8 cellular contexts compared by ENCODE assay signal in genomic region chr7:39624935-39625694, GRCh38. TPM values are rescaled to one million over a fixed set of nuclear protein-coding genes. Genes with fewer than 3 reads are reported as not detected.
DNase-seq lines count a peak whose midpoint lies in the region; ATAC-seq, FAIRE-seq and TF ChIP-seq lines count a peak whose summit lies in the region.

No MANE protein-coding gene starts in this region.

- H3K27ac ChIP-seq in AG04450 (ENCODE audit: low read depth, low read length): no peak overlapping the region
- H3K27ac ChIP-seq in HCT116 (ENCODE audit: low read depth, low read length): no peak overlapping the region
- no peak overlapping the region for H3K27ac ChIP-seq in ascending aorta
- H3K27ac ChIP-seq in HepG2 (ENCODE audit: extremely low read length, insufficient read depth, low read length): peak overlapping the region; percentile 36

- H3K36me3 ChIP-seq in HCT116 (ENCODE audit: control insufficient read depth in 1 of 2, insufficient read depth in 2 of 2, low read length in 2 of 2) (no peaks in the 10 kb centered on the region), ascending aorta (no peaks in the 10 kb centered on the region), HepG2 (replicated peaks in 1 of 2; ENCODE audit: control insufficient read depth in 1 of 2, insufficient read depth in 2 of 2, low read length in 2 of 2) (0 out of 5 replicates have a peak, but pooled peaks cover 0 to 2% of the 10 kb centered on the region in 2 experiments)

- no peak for ATAC-seq in HCT116
- ATAC-seq in HepG2: no peak
- ATAC-seq in left colon: no peak

- H3K9me3 ChIP-seq in AG04450 (ENCODE audit: control insufficient read depth, insufficient read depth, low read length) (no peaks in the 10 kb centered on the region; the same call in 1 of the 2 replicates), HCT116 (ENCODE audit: control insufficient read depth in 1 of 2, insufficient read depth in 1 of 2, low read depth in 1 of 2, low read length in 2 of 2) (no peaks in the 10 kb centered on the region), ascending aorta (no peaks in the 10 kb centered on the region), HepG2 (ENCODE audit: low read length) (no peaks in the 10 kb centered on the region)

- RAD21 ChIA-PET in HCT116 (lab: Charles Lee; ENCODE audit: low non-redundant PET in 1 of 2, low total read pairs in 2 of 2, uncharacterized antibody in 2 of 2, unreplicated experiment in 2 of 2): no interaction called here

- no peak for TF ChIP-seq CTCF in AG04450 (IDR thresholded peaks at IDR 0.05; ENCODE audit: low read depth, low read length)
- TF ChIP-seq CTCF in HCT116 (IDR thresholded peaks at IDR 0.05 in 2 of 3, conservative IDR thresholded peaks at IDR 0.05 in 1 of 3; ENCODE audit: borderline replicate concordance in 1 of 3, insufficient read depth in 1 of 3, low read depth in 2 of 3, low read length in 2 of 3): no peak
- TF ChIP-seq CTCF in ascending aorta (IDR thresholded peaks at IDR 0.05): no peak
- TF ChIP-seq CTCF in HepG2 (CRISPR knock-in tag; IDR thresholded peaks at IDR 0.05): no peak

- BruUV-seq in HCT116 (replicated peaks; lab: Mats Ljungman, UMichigan): no TSS peak
- no TSS peak for BruUV-seq in HepG2 (replicated peaks; lab: Mats Ljungman, UMichigan)

- POLR2A ChIA-PET in AG04450 (lab: Yijun Ruan, JAX): interaction anchor here (0.6 kb wide), 1 partner anchor 360 kb away, joined by 3 read pairs; no protein-coding TSS in a partner anchor
- POLR2A ChIA-PET in HCT116 (lab: Charles Lee): no interaction called here
- POLR2A ChIA-PET in HepG2 (lab: Yijun Ruan, JAX): interaction anchor here (0.8 to 1.3 kb wide), 3 partner anchors 12 to 294 kb away, joined by 3 read pairs; no protein-coding TSS in a partner anchor

- CTCF ChIA-PET in AG04450 (lab: Charles Lee): interaction anchor here (0.8 to 3.6 kb wide), 5 partner anchors 40 to 122 kb away, joined by 3 to 24 read pairs (median 5); no protein-coding TSS in a partner anchor
- CTCF ChIA-PET in HCT116 (lab: Charles Lee): no interaction called here
- CTCF ChIA-PET in HepG2 (lab: Yijun Ruan, JAX; ENCODE audit: low intra/inter-chr PET ratio, low total read pairs): no interaction called here

- no peak overlapping the region for H2AFZ ChIP-seq in HCT116 (ENCODE audit: low read depth, low read length, poor library complexity, severe bottlenecking)
- no peak overlapping the region for H2AFZ ChIP-seq in HepG2 (ENCODE audit: low read length)

- DNase-seq in AG04450 (ENCODE audit: low read depth, low spot score) (no peak), HCT116 (ENCODE audit: low read depth, low spot score) (no peak), ascending aorta (ENCODE audit: low spot score in 2 of 2) (no peak), HepG2 (ENCODE audit: low spot score) (peak; percentile 24), NCI-H2029 treated with DMSO at 0.1 percent for 48 hours (lab: John Stamatoyannopoulos, UW) (no peak), left colon (no peak), anterior cingulate cortex (lab: John Stamatoyannopoulos, UW) (no peak)
- no peak for DNase-seq in stimulated activated CD4-positive, alpha-beta T cell treated with anti-CD3 and anti-CD28 coated beads, Interleukin-2, amount 100 ng/mL, for 48 hours

- H3K4me1 ChIP-seq in HCT116 (ENCODE audit: control insufficient read depth in 1 of 2, insufficient read depth in 2 of 2, low read length in 2 of 2) (peaks cover 11 to 19% of the 10 kb centered on the region in 2 experiments), ascending aorta (peaks cover 9 to 11% of the 10 kb centered on the region in 2 donors), HepG2 (ENCODE audit: insufficient read depth, low read length) (peaks cover 51% of the 10 kb centered on the region)

- in situ Hi-C loops in HepG2 (cut with HindIII; ENCODE audit: extremely low pct_ligation_motif_present, low pct_unique_long_range_greater_than_20kb): no loop called here

- 26% methylated on average over 5 of the region's 5 CpGs for WGBS in HepG2 (ENCODE audit: low lambda C conversion rate)

- no peaks in the 10 kb centered on the region for H4K20me1 ChIP-seq in HCT116 (ENCODE audit: insufficient read depth)
- H4K20me1 ChIP-seq in HepG2 (ENCODE audit: insufficient read depth, low read length): peaks cover 9% of the 10 kb centered on the region; the same call in 1 of the 2 replicates

- TF ChIP-seq POLR2A in HCT116 (IDR thresholded peaks at IDR 0.05; ENCODE audit: borderline replicate concordance, extremely low read depth, insufficient read depth, insufficient read length) (no peak), HepG2 (IDR thresholded peaks at IDR 0.05; ENCODE audit: insufficient read depth in 1 of 2, low read depth in 2 of 2, low read length in 2 of 2) (no peak)

- H3K79me2 ChIP-seq in HCT116 (ENCODE audit: insufficient read depth, low read length) (peaks cover 73% of the 10 kb centered on the region), HepG2 (ENCODE audit: insufficient read depth, low read length) (peaks cover 61% of the 10 kb centered on the region)

- TF ChIP-seq RAD21 in HCT116 (IDR thresholded peaks at IDR 0.05; ENCODE audit: low read depth) (no peak), HepG2 (CRISPR knock-in tag; IDR thresholded peaks at IDR 0.05) (no peak)

- H3K9ac ChIP-seq in HCT116 (ENCODE audit: low read length): peak overlapping the region; percentile 84
- peak overlapping the region; percentile 93; the same call in 1 of the 2 replicates for H3K9ac ChIP-seq in HepG2 (ENCODE audit: insufficient read depth, low read depth, low read length)

- FAIRE-seq in HepG2 (lab: Jason Lieb, UNC): no peak

- H3K9me2 ChIP-seq in HCT116 (ENCODE audit: insufficient read depth): no peaks in the 10 kb centered on the region

- TF ChIP-seq EP300 in HepG2 (IDR thresholded peaks at IDR 0.05; ENCODE audit: low read depth in 2 of 2, low read length in 2 of 2): no peak
- TF ChIP-seq EP300 in HepG2 (CRISPR knock-in tag; IDR thresholded peaks at IDR 0.05; ENCODE audit: borderline replicate concordance): no peak

- H3K4me3 ChIP-seq in AG04450 (ENCODE audit: low read depth, low read length) (peak overlapping the region; percentile 76), HCT116 (replicated peaks in 1 of 2; ENCODE audit: low read depth in 1 of 2, low read length in 2 of 2) (peak overlapping the region in 1 of 2 experiments; percentile 84; a peak in 3 of 4 replicates), ascending aorta (peak overlapping the region; percentile 93 to 97), HepG2 (replicated peaks in 1 of 3; ENCODE audit: insufficient read depth in 1 of 3, low read depth in 2 of 3, low read length in 3 of 3) (peak overlapping the region; percentile 79 to 87 (median 86))

- H3K4me2 ChIP-seq in HCT116 (ENCODE audit: low read length) (peak overlapping the region; percentile 82), HepG2 (ENCODE audit: low read depth, low read length) (peak overlapping the region; percentile 82)

- H3K27me3 ChIP-seq in AG04450 (ENCODE audit: control insufficient read depth, insufficient read depth, low read length): no peaks in the 10 kb centered on the region
- H3K27me3 ChIP-seq in HCT116 (ENCODE audit: insufficient read depth, low read length): no peaks in the 10 kb centered on the region
- H3K27me3 ChIP-seq in ascending aorta: no peaks in the 10 kb centered on the region
- no peaks in the 10 kb centered on the region for H3K27me3 ChIP-seq in HepG2 (ENCODE audit: control insufficient read depth in 1 of 2, insufficient read depth in 2 of 2, low read length in 2 of 2)

- intact Hi-C loops in HCT116 (cut with micrococcal nuclease): loop anchor here (5.0 kb wide), 1 partner anchor 122 kb away; no protein-coding TSS in a partner anchor
- intact Hi-C loops in ascending aorta (cut with DNase I): loop anchor here (5.0 to 10.0 kb wide), 3 partner anchors 122 to 507 kb away; partner anchors contain the start of genes CDK13 and MPLKIP
- intact Hi-C loops in HepG2 (cut with micrococcal nuclease; ENCODE audit: unreplicated experiment): loop anchor here (5.0 kb wide), 2 partner anchors 43 to 1372 kb away; no protein-coding TSS in a partner anchor
- intact Hi-C loops in left colon (cut with DNase I, micrococcal nuclease): no loop called here

RNA-seq across cellular contexts. Expression of gene RALA, which starts 1.7 kb away (rescaled TPM):
- 45.0 and 59.2 TPM in 2 replicates for polyA plus RNA-seq in AG04450 (2011; rRNA removed)
- polyA minus RNA-seq in AG04450 (2011; rRNA and poly(A)+ RNA removed): 58.6 and 65.6 TPM in 2 replicates
- 27.3 TPM for total RNA-seq in HCT116 (2021; ENCODE audit: unreplicated experiment)
- 14.4 and 19.7 TPM in 2 replicates for polyA plus RNA-seq in HCT116 (2012)
- total RNA-seq in ascending aorta: 6.0 TPM
- total RNA-seq in HepG2 (2016; rRNA removed; fragmentation: Illumina TruSeq; extraction: Trizol): 11.8 and 23.0 TPM in 2 replicates
- 6.1 and 6.9 TPM in 2 replicates for total RNA-seq in HepG2 (2016; cell fraction: cytosol; rRNA removed; fragmentation: Illumina TruSeq; extraction: Trizol; ENCODE audit: low read depth)
- 12.6 and 22.2 TPM in 2 replicates for total RNA-seq in HepG2 (2016; cell fraction: insoluble cytoplasmic fraction; rRNA removed; fragmentation: Illumina TruSeq; extraction: Trizol)
- total RNA-seq in HepG2 (2016; cell fraction: membrane; rRNA removed; fragmentation: Illumina TruSeq; extraction: Trizol): 13.0 and 14.4 TPM in 2 replicates
- 10.8 and 11.3 TPM in 2 replicates for total RNA-seq in HepG2 (2016; cell fraction: nucleus; rRNA removed; fragmentation: Illumina TruSeq; extraction: Trizol)
- polyA plus RNA-seq in HepG2 (2011; rRNA removed): 12.8 and 19.5 TPM in 2 replicates
- polyA plus RNA-seq in HepG2 (2011; cell fraction: cytosol; rRNA removed): 9.2 and 12.2 TPM in 2 replicates
- polyA plus RNA-seq in HepG2 (2011; cell fraction: nucleus; rRNA removed): 6.4 and 6.7 TPM in 2 replicates
- 23.7 and 26.7 TPM in 2 replicates for polyA plus RNA-seq in HepG2 (2012)
- 14.5 and 15.2 TPM in 2 replicates for polyA plus RNA-seq in HepG2 (2016; cell fraction: cytosol; fragmentation: Illumina TruSeq; extraction: Trizol; ENCODE audit: low read depth)
- polyA plus RNA-seq in HepG2 (2016; cell fraction: insoluble cytoplasmic fraction; fragmentation: Illumina TruSeq; extraction: Trizol; ENCODE audit: low read depth): 50.3 and 60.4 TPM in 2 replicates
- 16.5 and 20.5 TPM in 2 replicates for polyA plus RNA-seq in HepG2 (2016; cell fraction: membrane; fragmentation: Illumina TruSeq; extraction: Trizol; ENCODE audit: low read depth)
- 19.8 and 21.9 TPM in 2 replicates for polyA plus RNA-seq in HepG2 (2016; cell fraction: nucleus; fragmentation: Illumina TruSeq; extraction: Trizol; ENCODE audit: insufficient read depth, low read depth)
- polyA minus RNA-seq in HepG2 (2011; rRNA and poly(A)+ RNA removed; ENCODE audit: low replicate concordance): 9.4 and 17.2 TPM in 2 replicates
- polyA minus RNA-seq in HepG2 (2011; cell fraction: cytosol; rRNA and poly(A)+ RNA removed): 16.0 and 21.1 TPM in 2 replicates
- 23.4 and 25.4 TPM in 2 replicates for polyA minus RNA-seq in HepG2 (2011; cell fraction: nucleus; rRNA and poly(A)+ RNA removed)
- 10 to 100 TPM; 51.3 to 52.4 TPM for total RNA-seq in left colon

RNA-seq across cellular contexts. Expression of gene YAE1, which starts 58.9 kb away (rescaled TPM):
- 38.5 and 49.0 TPM in 2 replicates for polyA plus RNA-seq in AG04450 (2011; rRNA removed)
- 43.6 and 46.4 TPM in 2 replicates for polyA minus RNA-seq in AG04450 (2011; rRNA and poly(A)+ RNA removed)
- 16.9 TPM for total RNA-seq in HCT116 (2021; ENCODE audit: unreplicated experiment)
- polyA plus RNA-seq in HCT116 (2012): 14.3 and 16.7 TPM in 2 replicates
- 3.3 TPM for total RNA-seq in ascending aorta
- 28.3 and 32.9 TPM in 2 replicates for total RNA-seq in HepG2 (2016; rRNA removed; fragmentation: Illumina TruSeq; extraction: Trizol)
- 12.5 and 12.7 TPM in 2 replicates for total RNA-seq in HepG2 (2016; cell fraction: cytosol; rRNA removed; fragmentation: Illumina TruSeq; extraction: Trizol; ENCODE audit: low read depth)
- 30.7 and 33.3 TPM in 2 replicates for total RNA-seq in HepG2 (2016; cell fraction: insoluble cytoplasmic fraction; rRNA removed; fragmentation: Illumina TruSeq; extraction: Trizol)
- total RNA-seq in HepG2 (2016; cell fraction: membrane; rRNA removed; fragmentation: Illumina TruSeq; extraction: Trizol): 14.6 and 15.8 TPM in 2 replicates
- 30.1 and 33.7 TPM in 2 replicates for total RNA-seq in HepG2 (2016; cell fraction: nucleus; rRNA removed; fragmentation: Illumina TruSeq; extraction: Trizol)
- polyA plus RNA-seq in HepG2 (2011; rRNA removed): 16.8 and 18.7 TPM in 2 replicates
- 8.3 and 14.2 TPM in 2 replicates for polyA plus RNA-seq in HepG2 (2011; cell fraction: cytosol; rRNA removed)
- polyA plus RNA-seq in HepG2 (2011; cell fraction: nucleus; rRNA removed): 9.4 and 16.5 TPM in 2 replicates
- polyA plus RNA-seq in HepG2 (2012): 18.1 and 23.0 TPM in 2 replicates
- 5.8 and 6.2 TPM in 2 replicates for polyA plus RNA-seq in HepG2 (2016; cell fraction: cytosol; fragmentation: Illumina TruSeq; extraction: Trizol; ENCODE audit: low read depth)
- 34.8 and 35.3 TPM in 2 replicates for polyA plus RNA-seq in HepG2 (2016; cell fraction: insoluble cytoplasmic fraction; fragmentation: Illumina TruSeq; extraction: Trizol; ENCODE audit: low read depth)
- 6.6 and 7.4 TPM in 2 replicates for polyA plus RNA-seq in HepG2 (2016; cell fraction: membrane; fragmentation: Illumina TruSeq; extraction: Trizol; ENCODE audit: low read depth)
- polyA plus RNA-seq in HepG2 (2016; cell fraction: nucleus; fragmentation: Illumina TruSeq; extraction: Trizol; ENCODE audit: insufficient read depth, low read depth): 38.2 and 38.8 TPM in 2 replicates
- polyA minus RNA-seq in HepG2 (2011; rRNA and poly(A)+ RNA removed; ENCODE audit: low replicate concordance): 3.7 and 5.4 TPM in 2 replicates
- polyA minus RNA-seq in HepG2 (2011; cell fraction: cytosol; rRNA and poly(A)+ RNA removed): 6.5 and 12.1 TPM in 2 replicates
- polyA minus RNA-seq in HepG2 (2011; cell fraction: nucleus; rRNA and poly(A)+ RNA removed): 50.2 and 64.5 TPM in 2 replicates
- 10 to 100 TPM; 19.0 to 27.4 TPM for total RNA-seq in left colon

Comparison
In these comparisons a context has a peak if more than half of its experiments do, and no peak if none do; other contexts are left out.
1. intact Hi-C loops: an anchor here in HCT116 (5.0 kb wide), ascending aorta (5.0 to 10.0 kb wide) and HepG2 (5.0 kb wide); none called in left colon.